17 cellular contexts compared by ENCODE assay signal in genomic region chr3:195403244-195403643, GRCh38. TPM values are rescaled to one million over a fixed set of nuclear protein-coding genes. Genes with fewer than 3 reads are reported as not detected.
A peak's percentile ranks its signal among the peaks of the same experiment; 100 is the strongest.
DNase-seq lines count a peak whose midpoint lies in the region; ATAC-seq and TF ChIP-seq lines count a peak whose summit lies in the region.
"Had no signal": no experiment of that assay in that cellular context is flagged by ENCODE, and none has a peak within 500 bp of the region (broad histone marks: within the 10 kb centered on the region; RNA-seq: fewer than 3 reads in every experiment).

No MANE protein-coding gene starts in this region.

- H3K4me1 ChIP-seq in DOHH2 (ENCODE audit: control insufficient read depth, low read length) (peaks cover 87% of the 10 kb centered on the region), OCI-LY1 (ENCODE audit: insufficient read depth, low read length, severe bottlenecking) (peaks cover 39% of the 10 kb centered on the region)

- H3K27ac Mint-ChIP-seq in naive B cell, result no peak overlapping the region
- no peak overlapping the region for H3K27ac Mint-ChIP-seq in stimulated activated naive B cell treated with anti-CD40 and anti-IgM and Interleukin-4, amounts not matched to agents 10 μg/mL and 1 μg/mL and 100 μg/mL, for 72 hours
- H3K27ac Mint-ChIP-seq: CD14-positive monocyte; CD4-positive, alpha-beta memory T cell; H9; IgD-negative memory B cell had no signal

- no peak overlapping the region for H3K4me3 Mint-ChIP-seq in naive B cell
- H3K4me3 Mint-ChIP-seq in stimulated activated naive B cell treated with anti-CD40 and anti-IgM and Interleukin-4, amounts not matched to agents 10 μg/mL and 1 μg/mL and 100 μg/mL, for 72 hours, result no peak overlapping the region
- H3K4me3 Mint-ChIP-seq: CD14-positive monocyte; CD4-positive, alpha-beta memory T cell; H9; IgD-negative memory B cell had no signal

- H3K36me3 ChIP-seq in DOHH2 (ENCODE audit: control insufficient read depth, low read length) (peaks cover 7% of the 10 kb centered on the region), OCI-LY1 (ENCODE audit: insufficient read depth, low read length) (peaks cover 16% of the 10 kb centered on the region)

- peak; percentile 57 to 61 for ATAC-seq in naive B cell (ENCODE audit: low read depth in 2 of 2)
- ATAC-seq in stimulated activated naive B cell treated with anti-CD40 and anti-IgM and Interleukin-4, amounts not matched to agents 10 μg/mL and 1 μg/mL and 100 μg/mL, for 72 hours (replicated peaks), result peak; percentile 42 to 59
- ATAC-seq: HepG2 had no signal

- TF ChIP-seq CTCF in DOHH2 (IDR thresholded peaks at IDR 0.05; ENCODE audit: low read depth, low read length, poor library complexity, severe bottlenecking) (no peak), OCI-LY1 (IDR thresholded peaks at IDR 0.05; ENCODE audit: low read length) (no peak)

- intact Hi-C loops in posterior vena cava (cut with DNase I), result no loop called here

- H3K27ac ChIP-seq in DOHH2 (ENCODE audit: low read depth, low read length) (no peak overlapping the region), OCI-LY1 (ENCODE audit: low read depth, low read length, poor library complexity, severe bottlenecking) (no peak overlapping the region)
- H3K27ac ChIP-seq: BLaER1 had no signal

- H3K9me2 ChIP-seq in DOHH2 (replicated peaks; ENCODE audit: control insufficient read depth, low read length), result no peaks in the 10 kb centered on the region
- H3K9me2 ChIP-seq in OCI-LY1 (ENCODE audit: low read depth, low read length), result no peaks in the 10 kb centered on the region

- H3K27me3 Mint-ChIP-seq in naive B cell, result no peaks in the 10 kb centered on the region
- H3K27me3 Mint-ChIP-seq in stimulated activated naive B cell treated with anti-CD40 and anti-IgM and Interleukin-4, amounts not matched to agents 10 μg/mL and 1 μg/mL and 100 μg/mL, for 72 hours, result no peaks in the 10 kb centered on the region
- H3K27me3 Mint-ChIP-seq: CD4-positive, alpha-beta memory T cell; IgD-negative memory B cell had no signal

- H3K4me3 ChIP-seq in DOHH2 (ENCODE audit: low read length) (peak overlapping the region; percentile 6; the same call in 1 of the 2 replicates), OCI-LY1 (ENCODE audit: low read depth, low read length, poor library complexity, severe bottlenecking) (no peak overlapping the region)
- H3K4me3 ChIP-seq: BLaER1 had no signal

- H4K20me1 ChIP-seq in DOHH2 (ENCODE audit: control insufficient read depth, insufficient read depth, low read depth, low read length) (0 out of 2 replicates have a peak, but pooled peaks cover 4% of the 10 kb centered on the region), OCI-LY1 (ENCODE audit: insufficient read depth, low read length) (0 out of 2 replicates have a peak, but pooled peaks cover 2% of the 10 kb centered on the region)

- no peak overlapping the region for H2AFZ ChIP-seq in OCI-LY1 (ENCODE audit: low read length)

- peaks cover 3% of the 10 kb centered on the region; the same call in 1 of the 2 replicates for H3K9me3 ChIP-seq in DOHH2 (ENCODE audit: control insufficient read depth, insufficient read depth, low read length)
- peaks cover 8% of the 10 kb centered on the region; the same call in 1 of the 2 replicates for H3K9me3 ChIP-seq in OCI-LY1 (ENCODE audit: low read length)

- H3F3A ChIP-seq in DOHH2 (ENCODE audit: control insufficient read depth, insufficient read depth) (peaks cover 19% of the 10 kb centered on the region), OCI-LY1 (ENCODE audit: insufficient read depth, low read length) (0 out of 2 replicates have a peak, but pooled peaks cover 3% of the 10 kb centered on the region)

- peaks cover 93% of the 10 kb centered on the region for H3K79me2 ChIP-seq in DOHH2 (ENCODE audit: control insufficient read depth, low read length)
- H3K79me2 ChIP-seq in OCI-LY1 (ENCODE audit: insufficient read depth, low read length), result peaks cover 88% of the 10 kb centered on the region

- H3K9me3 Mint-ChIP-seq in naive B cell, result peaks cover 0 to 11% (median 5%) of the 10 kb centered on the region in 7 donors
- H3K9me3 Mint-ChIP-seq in stimulated activated naive B cell treated with anti-CD40 and anti-IgM and Interleukin-4, amounts not matched to agents 10 μg/mL and 1 μg/mL and 100 μg/mL, for 72 hours, result peaks cover 0 to 2% of the 10 kb centered on the region in 2 donors
- H3K9me3 Mint-ChIP-seq: CD14-positive monocyte, H9, IgD-negative memory B cell had no signal

- peak overlapping the region; percentile 23 for H3K4me2 ChIP-seq in DOHH2 (ENCODE audit: low read length)
- peak overlapping the region; percentile 46 for H3K4me2 ChIP-seq in OCI-LY1 (ENCODE audit: low read length)
- H3K4me2 ChIP-seq: BLaER1 had no signal

- no peak overlapping the region; the same call in 1 of the 2 replicates for H3K9ac ChIP-seq in OCI-LY1 (ENCODE audit: low read length)
- H3K9ac ChIP-seq: BLaER1 had no signal

- peaks cover 38 to 45% (median 39%) of the 10 kb centered on the region in 3 donors for H3K4me1 Mint-ChIP-seq in naive B cell
- H3K4me1 Mint-ChIP-seq in stimulated activated naive B cell treated with anti-CD40 and anti-IgM and Interleukin-4, amounts not matched to agents 10 μg/mL and 1 μg/mL and 100 μg/mL, for 72 hours, result peaks cover 30 to 59% of the 10 kb centered on the region in 2 donors

- peaks cover 11 to 14% of the 10 kb centered on the region in 2 donors for H3K36me3 Mint-ChIP-seq in naive B cell
- H3K36me3 Mint-ChIP-seq in stimulated activated naive B cell treated with anti-CD40 and anti-IgM and Interleukin-4, amounts not matched to agents 10 μg/mL and 1 μg/mL and 100 μg/mL, for 72 hours, result peaks cover 16 to 17% of the 10 kb centered on the region in 2 donors

- no peak for DNase-seq in naive B cell
- DNase-seq in stimulated activated naive B cell treated with anti-CD40 and anti-IgM and Interleukin-4, amounts not matched to agents 10 μg/mL and 1 μg/mL and 100 μg/mL, for 72 hours, result no peak
- DNase-seq in occipital lobe (lab: John Stamatoyannopoulos, UW), result no peak
- no peak for DNase-seq in posterior vena cava (ENCODE audit: low spot score)
- DNase-seq in NCI-H1417 (lab: John Stamatoyannopoulos, UW), result no peak
- DNase-seq: ACHN; CD4-positive, alpha-beta memory T cell; DMS153; DMS79; GF-D8; H9 had no signal

- H3K27me3 ChIP-seq in DOHH2 (ENCODE audit: control insufficient read depth, low read length) (no peaks in the 10 kb centered on the region), OCI-LY1 (ENCODE audit: insufficient read depth, low read length) (no peaks in the 10 kb centered on the region)
- H3K27me3 ChIP-seq: BLaER1 had no signal

RNA-seq across cellular contexts. Expression of gene ACAP2, which starts 39.6 kb away (rescaled TPM):
- polyA plus RNA-seq in naive B cell (ENCODE audit: low read depth in 6 of 6), result 10 to 100 TPM; 36.8 to 90.1 (median 81.0) TPM
- total RNA-seq in occipital lobe, result 199 TPM
- 10 to 100 TPM; 46.8 to 48.4 TPM for total RNA-seq in posterior vena cava
